8 cellular contexts compared by ENCODE assay signal in the genomic region with DNA sequence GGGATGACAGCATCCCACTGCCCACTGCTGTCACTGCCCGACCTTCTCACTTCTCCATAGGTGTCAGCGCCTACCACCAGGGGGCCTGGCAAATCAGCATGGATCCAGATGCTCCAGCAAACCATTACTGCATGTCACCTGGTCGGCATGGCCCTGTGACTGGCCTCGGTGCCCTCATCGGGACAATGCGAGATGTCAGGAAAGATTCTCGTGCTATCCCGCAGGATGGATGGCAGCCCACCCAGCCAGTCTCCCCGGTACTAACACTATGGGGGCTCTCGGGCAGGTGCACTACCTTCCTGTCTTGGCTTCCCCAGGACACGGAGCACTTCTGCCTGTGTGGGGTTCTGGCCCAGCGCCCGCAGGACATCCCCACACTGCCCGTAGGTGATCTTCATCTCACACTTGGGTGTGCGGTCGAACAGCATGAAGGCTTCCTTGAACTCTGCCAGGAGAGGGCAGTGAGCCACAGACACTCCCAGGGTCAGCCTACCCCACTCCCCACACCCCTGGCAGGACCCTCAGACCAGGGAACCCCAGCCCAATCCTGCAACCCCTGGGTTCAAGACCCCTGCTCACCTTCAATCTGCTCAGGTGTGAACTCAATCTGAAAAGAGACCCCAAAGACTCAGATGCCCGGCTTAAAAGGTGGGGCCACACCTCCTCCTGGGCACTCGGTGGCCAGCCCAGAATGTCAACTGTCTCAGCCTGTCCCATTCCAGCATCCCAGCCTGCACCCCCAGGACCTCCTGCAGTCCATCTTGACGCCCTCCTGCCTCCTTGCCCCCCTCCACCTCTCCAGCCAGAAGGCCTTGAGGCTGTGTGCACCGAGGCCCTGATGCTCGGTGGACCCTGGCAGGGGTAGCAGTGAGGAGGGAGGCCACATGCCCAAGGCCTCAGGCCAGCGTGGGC. TPM values are rescaled to one million over a fixed set of nuclear protein-coding genes. Genes with fewer than 3 reads are reported as not detected.
DNase-seq lines count a peak whose midpoint lies in the region; ATAC-seq, FAIRE-seq and TF ChIP-seq lines count a peak whose summit lies in the region.

No MANE protein-coding gene starts in this region.

- H3K27me3 Mint-ChIP-seq in activated CD4-positive, alpha-beta T cell treated with anti-CD3 and anti-CD28 coated beads, Interleukin-2, amount 10 ng/mL, durations not matched to agents 7 days and 5 days: no peaks in the 10 kb centered on the region

- peak; percentile 27 for DNase-seq in activated CD4-positive, alpha-beta T cell treated with anti-CD3 and anti-CD28 coated beads, Interleukin-2, amount 10 ng/mL, durations not matched to agents 7 days and 5 days
- DNase-seq in activated CD4-positive, alpha-beta T cell treated with anti-CD3 and anti-CD28 coated beads for 4 hours: no peak
- DNase-seq in RPMI8226 (peak; percentile 68), glomerular visceral epithelial cell (ENCODE audit: extremely low spot score) (peak; percentile 17), GM12891 (ENCODE audit: insufficient read length, low spot score) (no peak)
- DNase-seq in stimulated activated naive CD8-positive, alpha-beta T cell treated with anti-CD3 and anti-CD28 coated beads, Interleukin-15, Interleukin-2, amounts not matched to agents 100 U/mL and 50 U/mL, for 24 hours: peak; percentile 46

- H3K4me3 Mint-ChIP-seq in activated CD4-positive, alpha-beta T cell treated with anti-CD3 and anti-CD28 coated beads, Interleukin-2, amount 10 ng/mL, durations not matched to agents 7 days and 5 days: no peak overlapping the region

- no peak for ATAC-seq in stimulated activated naive CD8-positive, alpha-beta T cell treated with anti-CD3 and anti-CD28 coated beads, Interleukin-15, Interleukin-2, amounts not matched to agents 100 U/mL and 50 U/mL, for 24 hours
- ATAC-seq in HG03354 (IDR thresholded peaks at IDR 0.05; ENCODE audit: poor library complexity, severe bottlenecking, unreplicated experiment) (no peak), GM18868 (IDR thresholded peaks at IDR 0.05; ENCODE audit: unreplicated experiment) (no peak)

- H3K36me3 Mint-ChIP-seq in activated CD4-positive, alpha-beta T cell treated with anti-CD3 and anti-CD28 coated beads, Interleukin-2, amount 10 ng/mL, durations not matched to agents 7 days and 5 days (ENCODE audit: low read depth): no peaks in the 10 kb centered on the region

- no peak for FAIRE-seq in GM12891 (lab: Jason Lieb, UNC)

- no peak overlapping the region for H3K27ac Mint-ChIP-seq in activated CD4-positive, alpha-beta T cell treated with anti-CD3 and anti-CD28 coated beads, Interleukin-2, amount 10 ng/mL, durations not matched to agents 7 days and 5 days

- TF ChIP-seq POLR2A in GM12891 (IDR thresholded peaks at IDR 0.05; ENCODE audit: low read depth, low read length): no peak

- CTCF ChIA-PET in activated CD4-positive, alpha-beta T cell treated with anti-CD3 and anti-CD28 coated beads, Interleukin-2, amount 10 ng/mL, durations not matched to agents 7 days and 5 days (lab: Charles Lee): interaction anchor here (1.5 kb wide), 1 partner anchor 8 kb away, joined by 6 read pairs; no protein-coding TSS in a partner anchor

- POLR2A ChIA-PET in activated CD4-positive, alpha-beta T cell treated with anti-CD3 and anti-CD28 coated beads, Interleukin-2, amount 10 ng/mL, durations not matched to agents 7 days and 5 days (lab: Charles Lee): interaction anchor here (1.1 kb wide), 1 partner anchor 15 kb away, joined by 3 read pairs; no protein-coding TSS in a partner anchor

- H3K9me3 Mint-ChIP-seq in activated CD4-positive, alpha-beta T cell treated with anti-CD3 and anti-CD28 coated beads, Interleukin-2, amount 10 ng/mL, durations not matched to agents 7 days and 5 days: no peaks in the 10 kb centered on the region

- no peaks in the 10 kb centered on the region for H3K4me1 Mint-ChIP-seq in activated CD4-positive, alpha-beta T cell treated with anti-CD3 and anti-CD28 coated beads, Interleukin-2, amount 10 ng/mL, durations not matched to agents 7 days and 5 days

TF ChIP-seq in GM12891, 5 proteins besides CTCF, POLR2A, EP300 and RAD21:
- no peak for TF ChIP-seq POU2F2 (IDR thresholded peaks at IDR 0.05; ENCODE audit: low read depth, low read length)
- no peak for TF ChIP-seq SPI1 (IDR thresholded peaks at IDR 0.05; ENCODE audit: low read depth, low read length)
- no peak for TF ChIP-seq PAX5 (IDR thresholded peaks at IDR 0.05; ENCODE audit: insufficient read depth, low read length, severe bottlenecking)
- no peak for TF ChIP-seq TAF1 (IDR thresholded peaks at IDR 0.05; ENCODE audit: low read depth, low read length)

RNA-seq across cellular contexts. Expression of a gene that starts 2.6 kb away (rescaled TPM):
- not detected for total RNA-seq in activated CD4-positive, alpha-beta T cell treated with anti-CD3 and anti-CD28 coated beads, Interleukin-2, amount 10 ng/mL, durations not matched to agents 7 days and 5 days
- 0.18 TPM for polyA plus RNA-seq in GM12891 (2012; ENCODE audit: low read depth, missing spikeins)

RNA-seq across cellular contexts. Expression of a gene that starts 16.9 kb away (rescaled TPM):
- total RNA-seq in activated CD4-positive, alpha-beta T cell treated with anti-CD3 and anti-CD28 coated beads, Interleukin-2, amount 10 ng/mL, durations not matched to agents 7 days and 5 days: not detected
- 0.06 TPM for polyA plus RNA-seq in GM12891 (2012; ENCODE audit: low read depth, missing spikeins)

Comparison
In these comparisons a context has a peak if more than half of its experiments do, and no peak if none do; other contexts are left out.
1. DNase-seq: peak in activated CD4-positive, alpha-beta T cell treated with anti-CD3 and anti-CD28 coated beads, Interleukin-2, amount 10 ng/mL, durations not matched to agents 7 days and 5 days (single experiment), RPMI8226 (single experiment), glomerular visceral epithelial cell (single experiment) and stimulated activated naive CD8-positive, alpha-beta T cell treated with anti-CD3 and anti-CD28 coated beads, Interleukin-15, Interleukin-2, amounts not matched to agents 100 U/mL and 50 U/mL, for 24 hours (single experiment); none in activated CD4-positive, alpha-beta T cell treated with anti-CD3 and anti-CD28 coated beads for 4 hours (0 of 2) and GM12891 (single experiment).